ENCODE assay signal across 42 cellular contexts in genomic region chr10:29295813-29296212, GRCh38. TPM values are rescaled to one million over a fixed set of nuclear protein-coding genes. Genes with fewer than 3 reads are reported as not detected.
"Had no signal": no experiment of that assay in that cellular context is flagged by ENCODE, and none has a peak within 500 bp of the region (broad histone marks: within the 10 kb centered on the region; RNA-seq: fewer than 3 reads in every experiment).

No MANE protein-coding gene starts in this region.

- H3K27ac Mint-ChIP-seq: activated CD4-positive, alpha-beta memory T cell treated with anti-CD3 and anti-CD28 coated beads for 36 hours; activated CD4-positive, alpha-beta T cell treated with anti-CD3 and anti-CD28 coated beads, Interleukin-2, amount 10 ng/mL, durations not matched to agents 24 days and 14 days; activated naive CD4-positive, alpha-beta T cell treated with anti-CD3 and anti-CD28 coated beads for 36 hours; activated naive CD8-positive, alpha-beta T cell treated with anti-CD3 and anti-CD28 coated beads for 36 hours; activated T-helper 1 cell treated with anti-CD3 and anti-CD28 coated beads, Interleukin-12 subunit alpha, Interleukin-12 subunit beta, Interleukin-2, Interleukin-4 antibody, amounts not matched to agents 30 ng/mL and 10 ng/mL and 1 ng/mL, durations not matched to agents 14 hours and 24 hours and 36 hours; brain; immature natural killer cell; mesothelial cell of epicardium; naive B cell; nephron progenitor cell; progenitor cell of endocrine pancreas; T-helper 2 cell treated with Interferon-gamma antibody and Interleukin-4, amounts not matched to agents 5 μg/mL and 100 μg/mL, for 36 hours had no signal

- H3K36me3 Mint-ChIP-seq: activated CD4-positive, alpha-beta memory T cell treated with anti-CD3 and anti-CD28 coated beads for 36 hours; activated naive CD8-positive, alpha-beta T cell treated with anti-CD3 and anti-CD28 coated beads for 36 hours; immature natural killer cell had no signal

- H3K4me3 Mint-ChIP-seq: activated CD4-positive, alpha-beta memory T cell treated with anti-CD3 and anti-CD28 coated beads for 36 hours; activated CD4-positive, alpha-beta T cell treated with anti-CD3 and anti-CD28 coated beads, Interleukin-2, amount 10 ng/mL, durations not matched to agents 24 days and 14 days; activated naive CD4-positive, alpha-beta T cell treated with anti-CD3 and anti-CD28 coated beads for 36 hours; activated naive CD8-positive, alpha-beta T cell treated with anti-CD3 and anti-CD28 coated beads for 36 hours; activated T-helper 1 cell treated with anti-CD3 and anti-CD28 coated beads, Interleukin-12 subunit alpha, Interleukin-12 subunit beta, Interleukin-2, Interleukin-4 antibody, amounts not matched to agents 30 ng/mL and 10 ng/mL and 1 ng/mL, durations not matched to agents 14 hours and 24 hours and 36 hours; brain; immature natural killer cell; mesothelial cell of epicardium; naive B cell; nephron progenitor cell; T-helper 2 cell treated with Interferon-gamma antibody and Interleukin-4, amounts not matched to agents 5 μg/mL and 100 μg/mL, for 36 hours had no signal

- H3K27me3 Mint-ChIP-seq: progenitor cell of endocrine pancreas had no signal

- H3K4me1 ChIP-seq: adrenal gland, ascending aorta, foreskin keratinocyte, heart left ventricle, testis, transverse colon had no signal

- H3K27me3 ChIP-seq: adrenal gland, ascending aorta, neutrophil, ovary, testis, transverse colon had no signal

- H3K36me3 ChIP-seq: adrenal gland, ascending aorta, heart left ventricle, neutrophil, ovary, transverse colon had no signal

- H3K9me3 Mint-ChIP-seq: activated CD4-positive, alpha-beta T cell treated with anti-CD3 and anti-CD28 coated beads, Interleukin-2, amount 10 ng/mL, durations not matched to agents 24 days and 14 days; activated T-helper 1 cell treated with anti-CD3 and anti-CD28 coated beads, Interleukin-12 subunit alpha, Interleukin-12 subunit beta, Interleukin-2, Interleukin-4 antibody, amounts not matched to agents 30 ng/mL and 10 ng/mL and 1 ng/mL, durations not matched to agents 14 hours and 24 hours and 36 hours; T-helper 2 cell treated with Interferon-gamma antibody and Interleukin-4, amounts not matched to agents 5 μg/mL and 100 μg/mL, for 36 hours had no signal

- H3K9me3 ChIP-seq: neutrophil, testis had no signal

- H3K27ac ChIP-seq: adrenal gland, ascending aorta, foreskin keratinocyte, heart left ventricle, neutrophil, ovary, skin epidermis, testis, transverse colon, VCaP had no signal

- H3K4me3 ChIP-seq: adrenal gland, ascending aorta, heart left ventricle, ovary, skin epidermis, testis, transverse colon had no signal

- H3K4me1 Mint-ChIP-seq: activated CD4-positive, alpha-beta T cell treated with anti-CD3 and anti-CD28 coated beads, Interleukin-2, amount 10 ng/mL, durations not matched to agents 24 days and 14 days; activated naive CD8-positive, alpha-beta T cell treated with anti-CD3 and anti-CD28 coated beads for 36 hours; brain; immature natural killer cell; naive B cell had no signal

- DNase-seq: activated CD4-positive, alpha-beta memory T cell treated with anti-CD3 and anti-CD28 coated beads for 36 hours; activated CD4-positive, alpha-beta T cell treated with anti-CD3 and anti-CD28 coated beads, Interleukin-2, amount 10 ng/mL, durations not matched to agents 24 days and 14 days; activated CD8-positive, alpha-beta memory T cell treated with anti-CD3 and anti-CD28 coated beads, Interleukin-2, amount 50 U/mL, for 4 hours; activated effector memory CD4-positive, alpha-beta T cell treated with anti-CD3 and anti-CD28 coated beads, Interleukin-2, amount 50 U/mL, for 16 hours; activated naive CD4-positive, alpha-beta T cell treated with anti-CD3 and anti-CD28 coated beads for 36 hours; activated naive CD8-positive, alpha-beta T cell treated with anti-CD3 and anti-CD28 coated beads for 36 hours; activated T-cell treated with anti-CD3 and anti-CD28 coated beads, Interleukin-2, amount 50 U/mL, for 1 hour; adrenal gland; caudate nucleus; effector CD8-positive, alpha-beta T cell; foreskin keratinocyte; heart left ventricle; hypothalamus; immature natural killer cell; kidney; left colon; naive B cell; nephron progenitor cell; ovary; stimulated activated CD4-positive, alpha-beta T cell treated with anti-CD3 and anti-CD28 coated beads, Interleukin-12 subunit alpha, Interleukin-12 subunit beta, amount 100 ng/mL, for 4 hours; stimulated activated CD4-positive, alpha-beta T cell treated with anti-CD3 and anti-CD28 coated beads, Interleukin-4, amount 100 ng/mL, for 1 hour; stimulated activated naive CD8-positive, alpha-beta T cell treated with anti-CD3 and anti-CD28 coated beads, Interleukin-15, Interleukin-2, amounts not matched to agents 100 U/mL and 50 U/mL, for 24 hours; T-helper 1 cell; testis; transverse colon had no signal

RNA-seq across cellular contexts. Expression of gene LYZL1, which starts 6.9 kb away (rescaled TPM):
- total RNA-seq: activated CD4-positive, alpha-beta memory T cell treated with anti-CD3 and anti-CD28 coated beads for 36 hours; activated CD4-positive, alpha-beta T cell treated with anti-CD3 and anti-CD28 coated beads, Interleukin-2, amount 10 ng/mL, durations not matched to agents 24 days and 14 days; activated CD8-positive, alpha-beta memory T cell treated with anti-CD3 and anti-CD28 coated beads for 36 hours; activated naive CD4-positive, alpha-beta T cell treated with anti-CD3 and anti-CD28 coated beads for 36 hours; activated naive CD8-positive, alpha-beta T cell treated with anti-CD3 and anti-CD28 coated beads for 36 hours; activated T-helper 1 cell treated with anti-CD3 and anti-CD28 coated beads, Interleukin-12 subunit alpha, Interleukin-12 subunit beta, Interleukin-2, Interleukin-4 antibody, amounts not matched to agents 30 ng/mL and 10 ng/mL and 1 ng/mL, durations not matched to agents 14 hours and 24 hours and 36 hours; adrenal gland; ascending aorta; dermis microvascular lymphatic vessel endothelial cell; epithelial cell of proximal tubule; fibroblast of lung; foreskin keratinocyte; heart left ventricle; kidney; left colon; liver; mesothelial cell of epicardium; ovary; progenitor cell of endocrine pancreas; renal cortical epithelial cell; sciatic nerve; transverse colon; urinary bladder had no signal
- polyA plus RNA-seq: adrenal gland, fibroblast of lung, foreskin keratinocyte, heart left ventricle, immature natural killer cell, liver, ovary, urinary bladder had no signal
